13 cellular contexts compared by ENCODE assay signal in genomic region chr4:93710847-93711430, GRCh38.
"Had no signal": no experiment of that assay in that cellular context is flagged by ENCODE, and none has a peak within 500 bp of the region (broad histone marks: within the 10 kb centered on the region; RNA-seq: fewer than 3 reads in every experiment).

No MANE protein-coding gene starts in this region.

- DNase-seq: activated CD4-positive, alpha-beta T cell treated with anti-CD3 and anti-CD28 coated beads for 36 hours; activated CD8-positive, alpha-beta memory T cell treated with anti-CD3 and anti-CD28 coated beads, Interleukin-2, amount 50 U/mL, for 4 hours; activated CD8-positive, alpha-beta T cell treated with anti-CD3 and anti-CD28 coated beads for 36 hours; activated naive CD4-positive, alpha-beta T cell; kidney; naive B cell; retina; SW 1271; tibial artery had no signal

- H3K4me1 ChIP-seq: colonic mucosa, gastroesophageal sphincter, parathyroid adenoma, tibial artery had no signal

- H3K9me3 ChIP-seq: colonic mucosa, tibial artery had no signal

- H3K27ac ChIP-seq: colonic mucosa, gastroesophageal sphincter, parathyroid adenoma, tibial artery had no signal

- H3K36me3 ChIP-seq: colonic mucosa, gastroesophageal sphincter, tibial artery had no signal

- ATAC-seq: activated CD4-positive, alpha-beta T cell treated with anti-CD3 and anti-CD28 coated beads for 36 hours; activated CD8-positive, alpha-beta T cell treated with anti-CD3 and anti-CD28 coated beads for 36 hours; gastroesophageal sphincter; stimulated activated effector memory CD8-positive, alpha-beta T cell treated with anti-CD3 and anti-CD28 coated beads, Interleukin-12 subunit alpha, Interleukin-12 subunit beta, amount 100 ng/mL, for 72 hours had no signal

- H3K27me3 ChIP-seq: colonic mucosa, gastroesophageal sphincter, tibial artery had no signal

- H3K4me3 ChIP-seq: colonic mucosa, gastroesophageal sphincter, tibial artery had no signal
